Comparison of ENCODE assay signal across 27 cellular contexts in genomic region chr10:28479927-28480326, GRCh38.
"Had no signal": no experiment of that assay in that cellular context is flagged by ENCODE, and none has a peak within 500 bp of the region (broad histone marks: within the 10 kb centered on the region; RNA-seq: fewer than 3 reads in every experiment).

No MANE protein-coding gene starts in this region.

- H3K27me3 Mint-ChIP-seq: type B pancreatic cell had no signal

- H3K27ac ChIP-seq: right lobe of liver, vagina, VCaP had no signal

- FAIRE-seq: bronchial epithelial cell, colon, frontal cortex, keratinocyte, TTC549 had no signal

- H3K9me3 Mint-ChIP-seq: activated naive CD4-positive, alpha-beta T cell treated with anti-CD3 and anti-CD28 coated beads, Interleukin-2, amount 50 U/mL, for 72 hours; central memory CD8-positive, alpha-beta T cell; stimulated activated effector memory CD8-positive, alpha-beta T cell treated with anti-CD3 and anti-CD28 coated beads, Interleukin-12 subunit alpha, Interleukin-12 subunit beta, amount 100 ng/mL, for 72 hours had no signal

- H3K36me3 Mint-ChIP-seq: activated naive CD4-positive, alpha-beta T cell treated with anti-CD3 and anti-CD28 coated beads, Interleukin-2, amount 50 U/mL, for 72 hours; stimulated activated effector memory CD8-positive, alpha-beta T cell treated with anti-CD3 and anti-CD28 coated beads, Interleukin-12 subunit alpha, Interleukin-12 subunit beta, amount 100 ng/mL, for 72 hours; type B pancreatic cell had no signal

- H3K4me1 ChIP-seq: right lobe of liver, vagina had no signal

- H3K27me3 ChIP-seq: right lobe of liver, vagina had no signal

- H3K4me1 Mint-ChIP-seq: central memory CD8-positive, alpha-beta T cell; stimulated activated effector memory CD8-positive, alpha-beta T cell treated with anti-CD3 and anti-CD28 coated beads, Interleukin-12 subunit alpha, Interleukin-12 subunit beta, amount 100 ng/mL, for 72 hours had no signal

- DNase-seq: activated CD4-positive, alpha-beta T cell treated with anti-CD3 and anti-CD28 coated beads for 4 hours; activated CD4-positive, alpha-beta T cell treated with anti-CD3 and anti-CD28 coated beads, Interleukin-2, amount 50 U/mL, for 4 hours; activated naive CD4-positive, alpha-beta T cell; activated T-cell treated with anti-CD3 and anti-CD28 coated beads for 4 hours; activated T-cell treated with anti-CD3 and anti-CD28 coated beads, Interleukin-2, amount 50 U/mL, for 72 hours; effector memory CD4-positive, alpha-beta T cell; left cardiac atrium; naive thymus-derived CD8-positive, alpha-beta T cell; right lobe of liver; stimulated activated CD4-positive, alpha-beta T cell treated with anti-CD3 and anti-CD28 coated beads, Interleukin-12 subunit alpha, Interleukin-12 subunit beta, amount 100 ng/mL, for 4 hours; stimulated activated CD4-positive, alpha-beta T cell treated with anti-CD3 and anti-CD28 coated beads, Interleukin-4, amount 100 ng/mL, for 1 hour; T-helper 9 cell had no signal

- H3K4me3 ChIP-seq: right lobe of liver, vagina had no signal

- ATAC-seq: activated naive CD4-positive, alpha-beta T cell treated with anti-CD3 and anti-CD28 coated beads, Interleukin-2, amount 50 U/mL, for 72 hours; activated T-cell treated with anti-CD3 and anti-CD28 coated beads, Interleukin-2, amount 50 U/mL, for 72 hours; left ventricle myocardium superior; naive thymus-derived CD8-positive, alpha-beta T cell; right lobe of liver; stimulated activated effector memory CD8-positive, alpha-beta T cell treated with anti-CD3 and anti-CD28 coated beads, Interleukin-12 subunit alpha, Interleukin-12 subunit beta, amount 100 ng/mL, for 72 hours had no signal

- H3K4me3 Mint-ChIP-seq: activated T-cell treated with anti-CD3 and anti-CD28 coated beads, Interleukin-2, amount 50 U/mL, for 72 hours; central memory CD8-positive, alpha-beta T cell; naive thymus-derived CD8-positive, alpha-beta T cell; stimulated activated effector memory CD8-positive, alpha-beta T cell treated with anti-CD3 and anti-CD28 coated beads, Interleukin-12 subunit alpha, Interleukin-12 subunit beta, amount 100 ng/mL, for 72 hours; stimulated activated naive CD8-positive, alpha-beta T cell treated with anti-CD3 and anti-CD28 coated beads, Interleukin-15, Interleukin-2, amounts not matched to agents 100 ng/mL and 50 ng/mL, for 24 hours; T-helper 1 cell treated with Interleukin-12 subunit alpha and Interleukin-12 subunit beta and Interleukin-4 antibody, amounts not matched to agents 30 μg/mL and 1 μg/mL, for 36 hours; type B pancreatic cell had no signal

- H3K9me3 ChIP-seq: right lobe of liver, vagina had no signal

- H3K27ac Mint-ChIP-seq: activated naive CD4-positive, alpha-beta T cell treated with anti-CD3 and anti-CD28 coated beads, Interleukin-2, amount 50 U/mL, for 72 hours; activated T-cell treated with anti-CD3 and anti-CD28 coated beads, Interleukin-2, amount 50 U/mL, for 72 hours; naive thymus-derived CD8-positive, alpha-beta T cell; progenitor cell of endocrine pancreas; stimulated activated effector memory CD8-positive, alpha-beta T cell treated with anti-CD3 and anti-CD28 coated beads, Interleukin-12 subunit alpha, Interleukin-12 subunit beta, amount 100 ng/mL, for 72 hours; stimulated activated naive CD8-positive, alpha-beta T cell treated with anti-CD3 and anti-CD28 coated beads, Interleukin-15, Interleukin-2, amounts not matched to agents 100 ng/mL and 50 ng/mL, for 24 hours; T-helper 1 cell treated with Interleukin-12 subunit alpha and Interleukin-12 subunit beta and Interleukin-4 antibody, amounts not matched to agents 30 μg/mL and 1 μg/mL, for 36 hours; type B pancreatic cell had no signal

- H3K36me3 ChIP-seq: right lobe of liver, vagina had no signal
